In genomic region chr1:155261401-155261887, GRCh38 we compare ENCODE assay signal across 9 cellular contexts. TPM values are rescaled to one million over a fixed set of nuclear protein-coding genes. Genes with fewer than 3 reads are reported as not detected.
DNase-seq lines count a peak whose midpoint lies in the region; ATAC-seq and TF ChIP-seq lines count a peak whose summit lies in the region.
"Had no signal": no experiment of that assay in that cellular context is flagged by ENCODE, and none has a peak within 500 bp of the region (broad histone marks: within the 10 kb centered on the region; RNA-seq: fewer than 3 reads in every experiment).

No MANE protein-coding gene starts in this region.

- ATAC-seq in GM21737 (IDR thresholded peaks at IDR 0.05; ENCODE audit: unreplicated experiment): peak; percentile 11

- H3K36me3 ChIP-seq in BE2C: peaks cover 45% of the 10 kb centered on the region
- H3K36me3 ChIP-seq in SJCRH30: peaks cover 28% of the 10 kb centered on the region
- peaks cover 18% of the 10 kb centered on the region for H3K36me3 ChIP-seq in fibroblast of lung (ENCODE audit: control insufficient read depth, insufficient read depth, low read length)

- DNase-seq in BE2C: no peak
- DNase-seq in SJCRH30: no peak
- DNase-seq in fibroblast of lung (ENCODE audit: low read depth in 2 of 2): no peak
- DNase-seq in retinal pigment epithelial cell (ENCODE audit: low read depth): no peak
- no peak for DNase-seq in NCI-H82 treated with DMSO at 0.1 percent for 48 hours (lab: John Stamatoyannopoulos, UW; ENCODE audit: unreplicated experiment)
- DNase-seq in H4 (ENCODE audit: low spot score): no peak
- no peak for DNase-seq in medulla oblongata (ENCODE audit: extremely low spot score)

- TF ChIP-seq CTCF in BE2C (IDR thresholded peaks at IDR 0.05; ENCODE audit: low read depth, low read length) (peak; percentile 14), fibroblast of lung (conservative IDR thresholded peaks at IDR 0.05 in 1 of 2, IDR thresholded peaks at IDR 0.05 in 1 of 2; ENCODE audit: low read depth in 1 of 2, low read length in 2 of 2) (no peak), retinal pigment epithelial cell (conservative IDR thresholded peaks at IDR 0.05; ENCODE audit: low read depth, low read length) (peak; percentile 11)

- H3K4me1 ChIP-seq in BE2C (no peaks in the 10 kb centered on the region), SJCRH30 (no peaks in the 10 kb centered on the region), fibroblast of lung (ENCODE audit: control insufficient read depth, extremely low read depth, insufficient read depth, low read length) (peaks cover 2% of the 10 kb centered on the region)

- H4K20me1 ChIP-seq in fibroblast of lung (ENCODE audit: control insufficient read depth, extremely low read depth, insufficient read depth, low read length): no peaks in the 10 kb centered on the region

- peak overlapping the region; percentile 94 for H3K4me2 ChIP-seq in fibroblast of lung (ENCODE audit: extremely low read depth, insufficient read depth, low read length)

- peaks cover 18% of the 10 kb centered on the region for H3K79me2 ChIP-seq in fibroblast of lung (ENCODE audit: control insufficient read depth, insufficient read depth, low read length)

- H3K4me3 ChIP-seq in BE2C (ENCODE audit: low read depth, low read length) (peak overlapping the region; percentile 97), SJCRH30 (peak overlapping the region; percentile 70), fibroblast of lung (replicated peaks in 1 of 4; ENCODE audit: control extremely low read depth in 1 of 4, insufficient read depth in 1 of 4, low read depth in 3 of 4, low read length in 4 of 4) (peak overlapping the region; percentile 73 to 92 (median 74)), retinal pigment epithelial cell (ENCODE audit: low read length) (peak overlapping the region; percentile 90)

- H3K27me3 ChIP-seq in BE2C (no peaks in the 10 kb centered on the region), SJCRH30 (no peaks in the 10 kb centered on the region), fibroblast of lung (ENCODE audit: control insufficient read depth, insufficient read depth, low read length) (no peaks in the 10 kb centered on the region)

- H3K27ac ChIP-seq in SJCRH30 (peak overlapping the region; percentile 35), fibroblast of lung (ENCODE audit: insufficient read depth, low read length) (peak overlapping the region; percentile 68)

- peak overlapping the region; percentile 69 for H3K9ac ChIP-seq in fibroblast of lung (ENCODE audit: insufficient read depth, low read length)

- H2AFZ ChIP-seq in fibroblast of lung (ENCODE audit: low read length): no peak overlapping the region

- no peaks in the 10 kb centered on the region for H3K9me3 ChIP-seq in BE2C
- H3K9me3 ChIP-seq in SJCRH30 (replicated peaks): no peaks in the 10 kb centered on the region
- H3K9me3 ChIP-seq in fibroblast of lung (ENCODE audit: control insufficient read depth, insufficient read depth, low read depth, low read length): no peaks in the 10 kb centered on the region

RNA-seq across cellular contexts. Expression of gene SCAMP3, which starts 0.7 kb away (rescaled TPM):
- 203 TPM for polyA plus RNA-seq in BE2C (2012; ENCODE audit: insufficient read depth, insufficient read length, low read depth)
- total RNA-seq in SJCRH30 (2014; rRNA removed; shearing (Covaris generic)): 42.1 and 43.4 TPM in 2 replicates
- 25.2 and 33.2 TPM in 2 replicates for total RNA-seq in fibroblast of lung
- polyA plus RNA-seq in fibroblast of lung: 106 and 151 TPM in 2 replicates
- 81.8 and 114 TPM in 2 replicates for polyA plus RNA-seq in fibroblast of lung (2012)
- polyA minus RNA-seq in fibroblast of lung (ENCODE audit: low replicate concordance): 180 and 307 TPM in 2 replicates
- 72.7 and 133 TPM in 2 replicates for total RNA-seq in H4 (2014; rRNA removed; shearing (Covaris generic))

RNA-seq across cellular contexts. Expression of gene ENTREP3, which starts 6.2 kb away (rescaled TPM):
- polyA plus RNA-seq in BE2C (2012; ENCODE audit: insufficient read depth, insufficient read length, low read depth): 59.3 TPM
- 12.1 and 12.7 TPM in 2 replicates for total RNA-seq in SJCRH30 (2014; rRNA removed; shearing (Covaris generic))
- 5.4 and 12.9 TPM in 2 replicates for total RNA-seq in fibroblast of lung
- 8.5 and 14.3 TPM in 2 replicates for polyA plus RNA-seq in fibroblast of lung
- 35.4 and 52.2 TPM in 2 replicates for polyA plus RNA-seq in fibroblast of lung (2012)
- 56.0 and 63.3 TPM in 2 replicates for polyA minus RNA-seq in fibroblast of lung (ENCODE audit: low replicate concordance)
- total RNA-seq in H4 (2014; rRNA removed; shearing (Covaris generic)): 5.7 and 11.0 TPM in 2 replicates

RNA-seq across cellular contexts. Expression of gene CLK2, which starts 11.9 kb away (rescaled TPM):
- polyA plus RNA-seq in BE2C (2012; ENCODE audit: insufficient read depth, insufficient read length, low read depth): 129 TPM
- total RNA-seq in SJCRH30 (2014; rRNA removed; shearing (Covaris generic)): 29.7 and 43.1 TPM in 2 replicates
- total RNA-seq in fibroblast of lung: 21.3 and 26.8 TPM in 2 replicates
- 34.0 and 40.9 TPM in 2 replicates for polyA plus RNA-seq in fibroblast of lung
- polyA plus RNA-seq in fibroblast of lung (2012): 23.9 and 27.2 TPM in 2 replicates
- polyA minus RNA-seq in fibroblast of lung (ENCODE audit: low replicate concordance): 47.5 and 75.3 TPM in 2 replicates
- 13.7 and 14.6 TPM in 2 replicates for total RNA-seq in H4 (2014; rRNA removed; shearing (Covaris generic))

RNA-seq across cellular contexts. Expression of gene HCN3, which starts 15.8 kb away (rescaled TPM):
- polyA plus RNA-seq in BE2C (2012; ENCODE audit: insufficient read depth, insufficient read length, low read depth): 10.0 TPM
- 1.6 and 1.7 TPM in 2 replicates for total RNA-seq in SJCRH30 (2014; rRNA removed; shearing (Covaris generic))
- 0.99 and 1.0 TPM in 2 replicates for total RNA-seq in fibroblast of lung
- polyA plus RNA-seq in fibroblast of lung: 0.79 and 0.86 TPM in 2 replicates
- polyA plus RNA-seq in fibroblast of lung (2012): 0.73 and 1.1 TPM in 2 replicates
- polyA minus RNA-seq in fibroblast of lung (ENCODE audit: low replicate concordance): 7.3 and 11.7 TPM in 2 replicates
- total RNA-seq in H4 (2014; rRNA removed; shearing (Covaris generic)): 0.52 TPM in 1 of 2 replicates, not detected in the other

RNA-seq across cellular contexts. Expression of gene PKLR, which starts 39.8 kb away (rescaled TPM):
- not detected for polyA plus RNA-seq in BE2C (2012; ENCODE audit: insufficient read depth, insufficient read length, low read depth)
- 0.04 TPM in 1 of 2 replicates, not detected in the other for total RNA-seq in SJCRH30 (2014; rRNA removed; shearing (Covaris generic))
- not detected in 2 replicates for total RNA-seq in fibroblast of lung
- polyA plus RNA-seq in fibroblast of lung: not detected in 2 replicates
- polyA plus RNA-seq in fibroblast of lung (2012): not detected in 2 replicates
- not detected in 2 replicates for polyA minus RNA-seq in fibroblast of lung (ENCODE audit: low replicate concordance)
- not detected in 2 replicates for total RNA-seq in H4 (2014; rRNA removed; shearing (Covaris generic))
- total RNA-seq: LHCN-M2 had no signal

Comparison
In these comparisons a context has a peak if more than half of its experiments do, and no peak if none do; other contexts are left out.
1. CTCF ChIP-seq: peak in BE2C (single experiment) and retinal pigment epithelial cell (single experiment); none in fibroblast of lung (0 of 2).
2. Peak in every context shown above with its lines, with median percentiles within 50 percentile points of each other: H3K4me3 ChIP-seq.